Comparison of ENCODE assay signal across 10 cellular contexts in the genomic region with DNA sequence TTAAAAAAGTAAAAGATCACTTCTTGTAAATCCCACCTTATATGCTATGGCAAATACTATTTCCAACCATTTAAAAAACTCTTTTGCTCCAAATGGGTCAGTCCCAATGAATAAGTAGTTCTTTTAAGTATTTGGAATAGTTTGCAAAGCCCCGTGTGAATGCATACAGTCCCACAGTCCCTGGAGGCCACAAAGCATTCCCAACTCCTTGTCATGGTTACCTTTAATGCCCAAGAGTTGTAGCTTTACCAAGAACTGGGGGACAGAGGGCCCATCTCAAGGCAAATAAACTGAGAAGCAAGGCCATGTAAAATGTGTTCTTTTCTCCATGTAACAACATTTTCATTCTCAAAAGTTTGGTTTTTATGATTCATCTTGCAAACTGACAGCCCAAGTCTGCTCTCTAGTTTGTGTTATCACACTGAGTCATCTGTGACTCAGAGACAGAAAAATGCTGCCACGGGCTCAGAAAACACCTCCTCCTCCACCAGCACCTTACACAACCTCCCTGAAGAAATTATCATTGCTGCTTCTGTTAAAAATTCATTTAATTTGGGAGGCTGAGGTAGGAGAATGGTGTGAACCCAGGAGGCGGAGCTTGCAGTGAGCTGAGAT.
A peak's percentile ranks its signal among the peaks of the same experiment; 100 is the strongest.
DNase-seq lines count a peak whose midpoint lies in the region; ATAC-seq and TF ChIP-seq lines count a peak whose summit lies in the region.
"Had no signal": no experiment of that assay in that cellular context is flagged by ENCODE, and none has a peak within 500 bp of the region (broad histone marks: within the 10 kb centered on the region; RNA-seq: fewer than 3 reads in every experiment).

No MANE protein-coding gene starts in this region.

- TF ChIP-seq POLR2A in NB4 (IDR thresholded peaks at IDR 0.05; ENCODE audit: extremely low read depth, insufficient read length) = no peak

- ATAC-seq in omental fat pad (ENCODE audit: low FRiP score) = peak; percentile 87
- no peak for ATAC-seq in GM18870 (IDR thresholded peaks at IDR 0.05; ENCODE audit: unreplicated experiment)
- ATAC-seq in GM19395 (IDR thresholded peaks at IDR 0.05; ENCODE audit: unreplicated experiment) = no peak
- no peak for ATAC-seq in HG03196 (IDR thresholded peaks at IDR 0.05; ENCODE audit: unreplicated experiment)

- no peak for TF ChIP-seq CTCF in NB4 (IDR thresholded peaks at IDR 0.05; ENCODE audit: low read depth, low read length)
- no peak for TF ChIP-seq CTCF in omental fat pad (IDR thresholded peaks at IDR 0.05)

- DNase-seq in ELR (ENCODE audit: low read depth) (peak; percentile 93), NB4 (ENCODE audit: low read depth) (peak; percentile 87), ecto neural progenitor cell (ENCODE audit: low spot score) (peak; percentile 53), omental fat pad (ENCODE audit: low spot score) (no peak), GOT3 (lab: John Stamatoyannopoulos, UW) (no peak)
- DNase-seq: SHP77 had no signal

- H3K4me3 ChIP-seq in NB4 (ENCODE audit: low read depth, low read length) = no peak overlapping the region
- H3K4me3 ChIP-seq: dorsolateral prefrontal cortex had no signal

Comparison
In these comparisons a context has a peak if more than half of its experiments do, and no peak if none do; other contexts are left out.
1. DNase-seq: peak in ELR (single experiment), NB4 (single experiment) and ecto neural progenitor cell (single experiment); none in omental fat pad (single experiment) and GOT3 (single experiment).